ENCODE assay signal across 22 cellular contexts in the genomic region with DNA sequence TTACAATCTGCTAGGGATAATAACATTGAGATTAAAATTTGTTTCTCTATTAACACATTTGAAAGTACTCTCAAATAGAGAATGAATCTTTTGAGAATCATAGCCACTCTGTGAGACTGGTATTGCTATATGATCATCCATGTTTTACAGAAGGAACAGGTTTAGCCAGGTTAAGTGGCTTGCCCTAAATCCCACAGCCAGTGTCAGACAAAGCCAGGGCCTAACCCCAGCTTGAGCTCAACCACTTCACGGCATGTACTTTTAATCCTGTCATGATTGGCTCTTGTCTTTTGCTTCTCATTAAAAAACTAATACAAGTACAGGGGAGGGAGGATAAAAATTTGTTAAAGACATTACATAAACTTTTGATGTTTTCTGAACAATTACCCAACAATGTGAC.
"Had no signal": no experiment of that assay in that cellular context is flagged by ENCODE, and none has a peak within 500 bp of the region (broad histone marks: within the 10 kb centered on the region; RNA-seq: fewer than 3 reads in every experiment).

No MANE protein-coding gene starts in this region.

- H3K36me3 Mint-ChIP-seq: activated naive CD8-positive, alpha-beta T cell treated with anti-CD3 and anti-CD28 coated beads for 36 hours had no signal

- H3K27ac ChIP-seq: coronary artery, epithelial cell of prostate, heart left ventricle, parathyroid adenoma, right lobe of liver, testis, upper lobe of right lung had no signal

- H3K9me3 Mint-ChIP-seq: activated B cell treated with CpG ODN at 0.5 μM for 24 hours; activated naive CD8-positive, alpha-beta T cell treated with anti-CD3 and anti-CD28 coated beads for 36 hours; activated T-cell treated with anti-CD3 and anti-CD28 coated beads, Interleukin-2, amount 50 U/mL, for 4 hours; activated T-helper 2 cell treated with anti-CD3 and anti-CD28 coated beads, Interferon-gamma antibody, Interleukin-2, Interleukin-4, amounts not matched to agents 10 μg/mL and 5 μg/mL and 100 μg/mL, durations not matched to agents 14 hours and 24 hours and 36 hours; endodermal cell; natural killer cell treated with Interleukin-12 subunit alpha and Interleukin-12 subunit beta and Interleukin-15 and Interleukin-18, amount 100 ng/mL, for 72 hours; stimulated activated naive B cell treated with anti-CD40 and anti-IgM and Interleukin-4, amounts not matched to agents 10 μg/mL and 1 μg/mL and 100 μg/mL, for 72 hours; T-helper 1 cell treated with Interleukin-12 subunit alpha and Interleukin-12 subunit beta and Interleukin-4 antibody, amounts not matched to agents 30 μg/mL and 1 μg/mL, for 36 hours had no signal

- H3K4me3 Mint-ChIP-seq: activated B cell treated with CpG ODN at 0.5 μM for 24 hours; activated naive CD8-positive, alpha-beta T cell treated with anti-CD3 and anti-CD28 coated beads for 36 hours; activated T-cell treated with anti-CD3 and anti-CD28 coated beads, Interleukin-2, amount 50 U/mL, for 4 hours; endodermal cell; natural killer cell treated with Interleukin-12 subunit alpha and Interleukin-12 subunit beta and Interleukin-15 and Interleukin-18, amount 100 ng/mL, for 72 hours; stimulated activated naive B cell treated with anti-CD40 and anti-IgM and Interleukin-4, amounts not matched to agents 10 μg/mL and 1 μg/mL and 100 μg/mL, for 72 hours; T-helper 1 cell treated with Interleukin-12 subunit alpha and Interleukin-12 subunit beta and Interleukin-4 antibody, amounts not matched to agents 30 μg/mL and 1 μg/mL, for 36 hours had no signal

- H3K27me3 ChIP-seq: heart left ventricle, right lobe of liver, testis, upper lobe of right lung had no signal

- H3K27ac Mint-ChIP-seq: activated B cell treated with CpG ODN at 0.5 μM for 24 hours; activated naive CD8-positive, alpha-beta T cell treated with anti-CD3 and anti-CD28 coated beads for 36 hours; activated T-helper 2 cell treated with anti-CD3 and anti-CD28 coated beads, Interferon-gamma antibody, Interleukin-2, Interleukin-4, amounts not matched to agents 10 μg/mL and 5 μg/mL and 100 μg/mL, durations not matched to agents 14 hours and 24 hours and 36 hours; endodermal cell; natural killer cell treated with Interleukin-12 subunit alpha and Interleukin-12 subunit beta and Interleukin-15 and Interleukin-18, amount 100 ng/mL, for 72 hours; stimulated activated naive B cell treated with anti-CD40 and anti-IgM and Interleukin-4, amounts not matched to agents 10 μg/mL and 1 μg/mL and 100 μg/mL, for 72 hours; T-helper 1 cell treated with Interleukin-12 subunit alpha and Interleukin-12 subunit beta and Interleukin-4 antibody, amounts not matched to agents 30 μg/mL and 1 μg/mL, for 36 hours had no signal

- H3K4me1 ChIP-seq: parathyroid adenoma, testis had no signal

- ATAC-seq: activated T-cell treated with anti-CD3 and anti-CD28 coated beads, Interleukin-2, amount 50 U/mL, for 4 hours; heart left ventricle; left ventricle myocardium superior; natural killer cell treated with Interleukin-12 subunit alpha and Interleukin-12 subunit beta and Interleukin-15 and Interleukin-18, amount 100 ng/mL, for 72 hours; right lobe of liver; stimulated activated naive B cell treated with anti-CD40 and anti-IgM and Interleukin-4, amounts not matched to agents 10 μg/mL and 1 μg/mL and 100 μg/mL, for 72 hours; upper lobe of right lung had no signal

- H3K4me3 ChIP-seq: coronary artery, heart left ventricle, right lobe of liver, skin epidermis, testis, upper lobe of right lung had no signal

- DNase-seq: activated B cell treated with CpG ODN at 0.5 μM for 24 hours; activated CD4-positive, alpha-beta T cell treated with anti-CD3 and anti-CD28 coated beads for 4 hours; activated CD4-positive, alpha-beta T cell treated with anti-CD3 and anti-CD28 coated beads, Interleukin-2, amount 50 U/mL, for 48 hours; activated CD8-positive, alpha-beta memory T cell treated with anti-CD3 and anti-CD28 coated beads, Interleukin-2, amount 50 U/mL, for 48 hours; activated naive CD4-positive, alpha-beta T cell treated with Interleukin-2 at 50 U/mL for 16 hours; activated naive CD8-positive, alpha-beta T cell treated with anti-CD3 and anti-CD28 coated beads for 36 hours; activated T-cell treated with anti-CD3 and anti-CD28 coated beads, Interleukin-2, amount 50 U/mL, for 4 hours; heart left ventricle; left ventricle myocardium superior; right lobe of liver; stimulated activated naive B cell treated with anti-CD40 and anti-IgM and Interleukin-4, amounts not matched to agents 10 μg/mL and 1 μg/mL and 100 μg/mL, for 72 hours; T1000; testis; upper lobe of right lung had no signal

- H3K27me3 Mint-ChIP-seq: activated B cell treated with CpG ODN at 0.5 μM for 24 hours; activated naive CD8-positive, alpha-beta T cell treated with anti-CD3 and anti-CD28 coated beads for 36 hours; natural killer cell treated with Interleukin-12 subunit alpha and Interleukin-12 subunit beta and Interleukin-15 and Interleukin-18, amount 100 ng/mL, for 72 hours; stimulated activated naive B cell treated with anti-CD40 and anti-IgM and Interleukin-4, amounts not matched to agents 10 μg/mL and 1 μg/mL and 100 μg/mL, for 72 hours had no signal

- H3K36me3 ChIP-seq: heart left ventricle, right lobe of liver, upper lobe of right lung had no signal

- H3K9ac ChIP-seq: parathyroid adenoma had no signal

- H3K9me3 ChIP-seq: heart left ventricle, right lobe of liver, testis, upper lobe of right lung had no signal
